ENCODE assay signal across 24 cellular contexts in genomic region chr3:189624130-189624529, GRCh38. TPM values are rescaled to one million over a fixed set of nuclear protein-coding genes. Genes with fewer than 3 reads are reported as not detected.
A peak's percentile ranks its signal among the peaks of the same experiment; 100 is the strongest.
DNase-seq lines count a peak whose midpoint lies in the region; ATAC-seq lines count a peak whose summit lies in the region.
"Had no signal": no experiment of that assay in that cellular context is flagged by ENCODE, and none has a peak within 500 bp of the region (broad histone marks: within the 10 kb centered on the region; RNA-seq: fewer than 3 reads in every experiment).

No MANE protein-coding gene starts in this region.

- POLR2A ChIA-PET in activated CD4-positive, alpha-beta T cell treated with anti-CD3 and anti-CD28 coated beads for 36 hours (lab: Charles Lee) = no interaction called here

- no peak overlapping the region for H2AFZ ChIP-seq in GM23248

- no peak for DNase-seq in activated CD4-positive, alpha-beta T cell treated with anti-CD3 and anti-CD28 coated beads for 36 hours
- no peak for DNase-seq in activated CD4-positive, alpha-beta T cell treated with anti-CD3 and anti-CD28 coated beads for 48 hours
- DNase-seq in stimulated activated naive CD8-positive, alpha-beta T cell treated with anti-CD3 and anti-CD28 coated beads, Interleukin-15, amount 100 ng/mL, for 72 hours = no peak
- DNase-seq in stimulated activated naive CD8-positive, alpha-beta T cell treated with anti-CD3 and anti-CD28 coated beads, Interleukin-15, Interleukin-2, amounts not matched to agents 100 U/mL and 50 U/mL, for 24 hours = no peak
- DNase-seq in stimulated activated effector memory CD8-positive, alpha-beta T cell treated with anti-CD3 and anti-CD28 coated beads, Interleukin-12 subunit alpha, Interleukin-12 subunit beta, amount 100 ng/mL, for 72 hours (ENCODE audit: low spot score in 2 of 2) = no peak
- DNase-seq in GM23248 (no peak), kidney tubule cell (ENCODE audit: low spot score) (no peak)
- DNase-seq: 8988T; ACHN; AML-193; BE2C; CD4-positive, alpha-beta T cell; CD8-positive, alpha-beta memory T cell; DMS 273 treated with DMSO at 0.1 percent for 48 hours; DMS79; EL; GDM1; H7 had no signal

- 90 to 92% methylated on average over 1 of the region's 1 CpG for WGBS in GM23248 (ENCODE audit: low coverage in 1 of 2, low lambda C conversion rate in 2 of 2, missing lambda C conversion rate in 2 of 2), 2 experiments

- peak; percentile 31 for ATAC-seq in activated CD4-positive, alpha-beta T cell treated with anti-CD3 and anti-CD28 coated beads for 36 hours
- ATAC-seq in stimulated activated naive CD8-positive, alpha-beta T cell treated with anti-CD3 and anti-CD28 coated beads, Interleukin-15, amount 100 ng/mL, for 72 hours = peak; percentile 40
- ATAC-seq in stimulated activated naive CD8-positive, alpha-beta T cell treated with anti-CD3 and anti-CD28 coated beads, Interleukin-15, Interleukin-2, amounts not matched to agents 100 U/mL and 50 U/mL, for 24 hours = no peak
- peak; percentile 37 for ATAC-seq in activated T-helper 17 cell treated with anti-CD3 and anti-CD28 coated beads, Interleukin-2, amount 50 U/mL, for 72 hours (replicated peaks)
- peak; percentile 46 for ATAC-seq in stimulated activated effector memory CD8-positive, alpha-beta T cell treated with anti-CD3 and anti-CD28 coated beads, Interleukin-12 subunit alpha, Interleukin-12 subunit beta, amount 100 ng/mL, for 72 hours
- ATAC-seq: A549, HCT116 had no signal

- intact Hi-C loops in activated CD4-positive, alpha-beta T cell treated with anti-CD3 and anti-CD28 coated beads for 36 hours (cut with DNase I, micrococcal nuclease) = loop anchor here in 1 of 2 experiments (5.0 kb wide), 1 partner anchor 52 kb away; no protein-coding TSS in a partner anchor

- no peaks in the 10 kb centered on the region for H3K27me3 ChIP-seq in GM23248 (replicated peaks; ENCODE audit: insufficient read depth)
- H3K27me3 ChIP-seq: BE2C; BLaER1 treated with 17β-estradiol and CSF1 and Interleukin-3, amounts not matched to agents 10 nM and 100 nM had no signal

- no peaks in the 10 kb centered on the region for H3K79me2 ChIP-seq in GM23248 (ENCODE audit: insufficient read depth)

- no peaks in the 10 kb centered on the region for H4K20me1 ChIP-seq in GM23248 (ENCODE audit: insufficient read depth)
- H4K20me1 ChIP-seq: BLaER1 treated with 17β-estradiol and CSF1 and Interleukin-3, amounts not matched to agents 10 nM and 100 nM had no signal

- no peak overlapping the region for H3K4me3 ChIP-seq in GM23248
- H3K4me3 ChIP-seq: A549; BLaER1 treated with 17β-estradiol and CSF1 and Interleukin-3, amounts not matched to agents 10 nM and 100 nM had no signal

- H3K4me1 ChIP-seq in GM23248 (ENCODE audit: insufficient read depth) = no peaks in the 10 kb centered on the region; the same call in 1 of the 2 replicates
- H3K4me1 ChIP-seq: A549, BE2C had no signal

- CTCF ChIA-PET in activated CD4-positive, alpha-beta T cell treated with anti-CD3 and anti-CD28 coated beads for 36 hours (lab: Charles Lee) = interaction anchor here (0.6 to 0.8 kb wide), 2 partner anchors 27 to 1235 kb away, joined by 3 to 4 read pairs; no protein-coding TSS in a partner anchor

- H3F3A ChIP-seq in GM23248 (ENCODE audit: insufficient read depth) = no peaks in the 10 kb centered on the region

- H3K36me3 Mint-ChIP-seq in activated CD4-positive, alpha-beta T cell treated with anti-CD3 and anti-CD28 coated beads for 36 hours (ENCODE audit: low read depth) = no peaks in the 10 kb centered on the region
- H3K36me3 Mint-ChIP-seq in activated T-helper 17 cell treated with anti-CD3 and anti-CD28 coated beads, Interleukin-2, amount 50 U/mL, for 72 hours (ENCODE audit: low read depth) = no peaks in the 10 kb centered on the region
- H3K36me3 Mint-ChIP-seq in stimulated activated effector memory CD8-positive, alpha-beta T cell treated with anti-CD3 and anti-CD28 coated beads, Interleukin-12 subunit alpha, Interleukin-12 subunit beta, amount 100 ng/mL, for 72 hours = no peaks in the 10 kb centered on the region
- H3K36me3 Mint-ChIP-seq: CD14-positive monocyte had no signal

- H3K9me2 ChIP-seq in GM23248 (ENCODE audit: insufficient read depth) = no peaks in the 10 kb centered on the region

- no peaks in the 10 kb centered on the region for H3K36me3 ChIP-seq in GM23248 (ENCODE audit: low read depth)
- H3K36me3 ChIP-seq: BE2C; BLaER1 treated with 17β-estradiol and CSF1 and Interleukin-3, amounts not matched to agents 10 nM and 100 nM had no signal

- no peak overlapping the region for H3K9ac ChIP-seq in GM23248
- H3K9ac ChIP-seq: BLaER1 treated with 17β-estradiol and CSF1 and Interleukin-3, amounts not matched to agents 10 nM and 100 nM had no signal

- no peak overlapping the region for H3K4me3 Mint-ChIP-seq in activated CD4-positive, alpha-beta T cell treated with anti-CD3 and anti-CD28 coated beads for 36 hours
- H3K4me3 Mint-ChIP-seq in stimulated activated naive CD8-positive, alpha-beta T cell treated with anti-CD3 and anti-CD28 coated beads, Interleukin-15, amount 100 ng/mL, for 72 hours = no peak overlapping the region
- no peak overlapping the region for H3K4me3 Mint-ChIP-seq in activated T-helper 17 cell treated with anti-CD3 and anti-CD28 coated beads, Interleukin-2, amount 50 U/mL, for 72 hours
- no peak overlapping the region for H3K4me3 Mint-ChIP-seq in stimulated activated effector memory CD8-positive, alpha-beta T cell treated with anti-CD3 and anti-CD28 coated beads, Interleukin-12 subunit alpha, Interleukin-12 subunit beta, amount 100 ng/mL, for 72 hours
- H3K4me3 Mint-ChIP-seq: CD14-positive monocyte; CD4-positive, alpha-beta T cell; CD8-positive, alpha-beta memory T cell had no signal

- in situ Hi-C loops in GM23248 (cut with MboI) = no loop called here

- H3K9me3 ChIP-seq in GM23248 (ENCODE audit: low read depth) = no peaks in the 10 kb centered on the region
- H3K9me3 ChIP-seq: A549, BE2C had no signal

- no peaks in the 10 kb centered on the region for H3K27me3 Mint-ChIP-seq in activated CD4-positive, alpha-beta T cell treated with anti-CD3 and anti-CD28 coated beads for 36 hours
- H3K27me3 Mint-ChIP-seq in stimulated activated naive CD8-positive, alpha-beta T cell treated with anti-CD3 and anti-CD28 coated beads, Interleukin-15, amount 100 ng/mL, for 72 hours = no peaks in the 10 kb centered on the region
- H3K27me3 Mint-ChIP-seq in activated T-helper 17 cell treated with anti-CD3 and anti-CD28 coated beads, Interleukin-2, amount 50 U/mL, for 72 hours = peaks cover 4% of the 10 kb centered on the region
- H3K27me3 Mint-ChIP-seq: CD4-positive, alpha-beta T cell; CD8-positive, alpha-beta memory T cell had no signal

- peaks cover 33% of the 10 kb centered on the region for H3K4me1 Mint-ChIP-seq in activated CD4-positive, alpha-beta T cell treated with anti-CD3 and anti-CD28 coated beads for 36 hours
- H3K4me1 Mint-ChIP-seq in stimulated activated naive CD8-positive, alpha-beta T cell treated with anti-CD3 and anti-CD28 coated beads, Interleukin-15, amount 100 ng/mL, for 72 hours = no peaks in the 10 kb centered on the region
- peaks cover 4% of the 10 kb centered on the region for H3K4me1 Mint-ChIP-seq in activated T-helper 17 cell treated with anti-CD3 and anti-CD28 coated beads, Interleukin-2, amount 50 U/mL, for 72 hours
- H3K4me1 Mint-ChIP-seq in stimulated activated effector memory CD8-positive, alpha-beta T cell treated with anti-CD3 and anti-CD28 coated beads, Interleukin-12 subunit alpha, Interleukin-12 subunit beta, amount 100 ng/mL, for 72 hours = peaks cover 8% of the 10 kb centered on the region

- no peak overlapping the region for H3K4me2 ChIP-seq in GM23248 (ENCODE audit: unreplicated experiment)
- H3K4me2 ChIP-seq: A549; BLaER1 treated with 17β-estradiol and CSF1 and Interleukin-3, amounts not matched to agents 10 nM and 100 nM had no signal

- H3K27ac ChIP-seq in GM23248 = no peak overlapping the region
- H3K27ac ChIP-seq: A549; BLaER1 treated with 17β-estradiol and CSF1 and Interleukin-3, amounts not matched to agents 10 nM and 100 nM had no signal

- H3K27ac Mint-ChIP-seq in activated CD4-positive, alpha-beta T cell treated with anti-CD3 and anti-CD28 coated beads for 36 hours = no peak overlapping the region
- H3K27ac Mint-ChIP-seq in stimulated activated naive CD8-positive, alpha-beta T cell treated with anti-CD3 and anti-CD28 coated beads, Interleukin-15, amount 100 ng/mL, for 72 hours = no peak overlapping the region
- no peak overlapping the region for H3K27ac Mint-ChIP-seq in activated T-helper 17 cell treated with anti-CD3 and anti-CD28 coated beads, Interleukin-2, amount 50 U/mL, for 72 hours
- H3K27ac Mint-ChIP-seq in stimulated activated effector memory CD8-positive, alpha-beta T cell treated with anti-CD3 and anti-CD28 coated beads, Interleukin-12 subunit alpha, Interleukin-12 subunit beta, amount 100 ng/mL, for 72 hours = no peak overlapping the region
- H3K27ac Mint-ChIP-seq: CD14-positive monocyte; CD4-positive, alpha-beta T cell; CD8-positive, alpha-beta memory T cell had no signal

- H3K9me3 Mint-ChIP-seq in activated CD4-positive, alpha-beta T cell treated with anti-CD3 and anti-CD28 coated beads for 36 hours (ENCODE audit: low read depth) = no peaks in the 10 kb centered on the region
- peaks cover 0 to 6% of the 10 kb centered on the region in 2 donors for H3K9me3 Mint-ChIP-seq in stimulated activated naive CD8-positive, alpha-beta T cell treated with anti-CD3 and anti-CD28 coated beads, Interleukin-15, amount 100 ng/mL, for 72 hours
- peaks cover 3% of the 10 kb centered on the region for H3K9me3 Mint-ChIP-seq in activated T-helper 17 cell treated with anti-CD3 and anti-CD28 coated beads, Interleukin-2, amount 50 U/mL, for 72 hours
- H3K9me3 Mint-ChIP-seq in stimulated activated effector memory CD8-positive, alpha-beta T cell treated with anti-CD3 and anti-CD28 coated beads, Interleukin-12 subunit alpha, Interleukin-12 subunit beta, amount 100 ng/mL, for 72 hours = no peaks in the 10 kb centered on the region
- H3K9me3 Mint-ChIP-seq: CD4-positive, alpha-beta T cell; CD8-positive, alpha-beta memory T cell had no signal

RNA-seq across cellular contexts. Expression of gene TP63, which starts 7.1 kb away (rescaled TPM):
- total RNA-seq in activated CD4-positive, alpha-beta T cell treated with anti-CD3 and anti-CD28 coated beads for 36 hours = under 1 TPM; 0.33 to 0.46 TPM
- total RNA-seq in activated T-helper 17 cell treated with anti-CD3 and anti-CD28 coated beads, Interleukin-2, amount 50 U/mL, for 72 hours = under 1 TPM; 0.76 to 0.98 TPM
- not detected in 2 replicates for total RNA-seq in GM23248 (2014; rRNA removed; shearing (Covaris generic))
- polyA plus RNA-seq in GM23248 (2016; fragmentation: Nextera tagmentation; extraction: Ambion mirVana) = not detected in 2 replicates
- total RNA-seq: H1, H7 had no signal
- polyA plus RNA-seq: CD14-positive monocyte, H1 had no signal
